11 cellular contexts compared by ENCODE assay signal in genomic region chr1:14939527-14940284, GRCh38.
DNase-seq lines count a peak whose midpoint lies in the region; ATAC-seq and TF ChIP-seq lines count a peak whose summit lies in the region.
"Had no signal": no experiment of that assay in that cellular context is flagged by ENCODE, and none has a peak within 500 bp of the region (broad histone marks: within the 10 kb centered on the region; RNA-seq: fewer than 3 reads in every experiment).

No MANE protein-coding gene starts in this region.

- DNase-seq in MCF 10A (ENCODE audit: unreplicated experiment): peak; percentile 24
- DNase-seq in breast epithelium (ENCODE audit: low spot score in 2 of 2): no peak
- DNase-seq in WTC11 (ENCODE audit: low spot score): no peak
- peak; percentile 57 for DNase-seq in glomerular visceral epithelial cell (ENCODE audit: extremely low spot score)
- no peak for DNase-seq in suprapubic skin (ENCODE audit: low spot score in 2 of 2)
- DNase-seq in NCI-H1694 treated with DMSO at 0.1 percent for 48 hours (lab: John Stamatoyannopoulos, UW): no peak
- no peak for DNase-seq in NCI-H2081 treated with DMSO at 0.1 percent for 48 hours (lab: John Stamatoyannopoulos, UW)
- DNase-seq: left cardiac atrium; NK-92 treated with Interleukin-12 subunit alpha and Interleukin-12 subunit beta, amount 100 ng/mL, for 24 hours had no signal

- H3K4me1 Mint-ChIP-seq in MCF 10A (ENCODE audit: insufficient read depth, unreplicated experiment) (no peaks in the 10 kb centered on the region), WTC11 (peaks cover 41% of the 10 kb centered on the region)

- no peak overlapping the region for H3K27ac Mint-ChIP-seq in MCF 10A (ENCODE audit: low read depth, unreplicated experiment)
- H3K27ac Mint-ChIP-seq in WTC11: no peak overlapping the region

- H3K27me3 Mint-ChIP-seq in MCF 10A (ENCODE audit: insufficient read depth, unreplicated experiment) (no peaks in the 10 kb centered on the region), WTC11 (ENCODE audit: low read depth) (no peaks in the 10 kb centered on the region)

- H3K4me3 ChIP-seq in breast epithelium: no peak overlapping the region
- no peak overlapping the region for H3K4me3 ChIP-seq in suprapubic skin
- H3K4me3 ChIP-seq: A549 had no signal

- ATAC-seq in WTC11 (peak; percentile 49), GM18909 (IDR thresholded peaks at IDR 0.05; ENCODE audit: poor library complexity, unreplicated experiment) (no peak)

- WGBS in suprapubic skin: 61% methylated on average over 6 of the region's 9 CpGs

- no peaks in the 10 kb centered on the region for H3K9me3 Mint-ChIP-seq in MCF 10A (ENCODE audit: unreplicated experiment)
- H3K9me3 Mint-ChIP-seq in WTC11: no peaks in the 10 kb centered on the region

- peaks cover 4 to 9% of the 10 kb centered on the region in 2 donors for H3K4me1 ChIP-seq in breast epithelium
- peaks cover 42% of the 10 kb centered on the region for H3K4me1 ChIP-seq in suprapubic skin
- H3K4me1 ChIP-seq: A549 had no signal

- H3K27me3 ChIP-seq in breast epithelium (no peaks in the 10 kb centered on the region), suprapubic skin (no peaks in the 10 kb centered on the region)

- intact Hi-C loops in MCF 10A (cut with micrococcal nuclease) (no loop called here), breast epithelium (cut with DNase I; ENCODE audit: low total_unique reads) (no loop called here)

- H3K9me3 ChIP-seq in breast epithelium (no peaks in the 10 kb centered on the region), suprapubic skin (no peaks in the 10 kb centered on the region)
- H3K9me3 ChIP-seq: A549 had no signal

- TF ChIP-seq CTCF in MCF 10A (IDR thresholded peaks at IDR 0.05; ENCODE audit: unreplicated experiment): no peak
- no peak for TF ChIP-seq CTCF in breast epithelium (IDR thresholded peaks at IDR 0.05)
- no peak for TF ChIP-seq CTCF in WTC11 (IDR thresholded peaks at IDR 0.05)
- no peak for TF ChIP-seq CTCF in suprapubic skin (IDR thresholded peaks at IDR 0.05)

- TF ChIP-seq EP300 in suprapubic skin (IDR thresholded peaks at IDR 0.05): no peak

- POLR2A ChIA-PET in MCF 10A (lab: Yijun Ruan, JAX): interaction anchor here (1.1 to 1.3 kb wide), 2 partner anchors 13 to 15 kb away, joined by 3 to 4 read pairs; no protein-coding TSS in a partner anchor
- POLR2A ChIA-PET in WTC11 (lab: Charles Lee): no interaction called here

- no peaks in the 10 kb centered on the region for H3K36me3 ChIP-seq in breast epithelium
- no peaks in the 10 kb centered on the region for H3K36me3 ChIP-seq in suprapubic skin

- H3K4me3 Mint-ChIP-seq in MCF 10A (ENCODE audit: unreplicated experiment): no peak overlapping the region
- no peak overlapping the region for H3K4me3 Mint-ChIP-seq in WTC11

- H3K36me3 Mint-ChIP-seq in MCF 10A (ENCODE audit: insufficient read depth, unreplicated experiment): no peaks in the 10 kb centered on the region
- no peaks in the 10 kb centered on the region for H3K36me3 Mint-ChIP-seq in WTC11

- TF ChIP-seq POLR2A in breast epithelium (IDR thresholded peaks at IDR 0.05): no peak
- no peak for TF ChIP-seq POLR2A in suprapubic skin (IDR thresholded peaks at IDR 0.05)

- BruUV-seq in MCF 10A (replicated peaks; lab: Mats Ljungman, UMichigan): no TSS peak

- peak overlapping the region in 1 of 2 donors; percentile 40 for H3K27ac ChIP-seq in breast epithelium
- peak overlapping the region; percentile 81 for H3K27ac ChIP-seq in suprapubic skin
- H3K27ac ChIP-seq: A549 had no signal

- CTCF ChIA-PET in MCF 10A (lab: Yijun Ruan, JAX) (interaction anchor here (1.3 kb wide), 1 partner anchor 24 kb away, joined by 3 read pairs; no protein-coding TSS in a partner anchor), WTC11 (lab: Charles Lee) (interaction anchor here (1.2 to 1.4 kb wide), 2 partner anchors 107 to 161 kb away, joined by 3 read pairs; no protein-coding TSS in a partner anchor)

TF ChIP-seq in WTC11, 78 proteins besides CTCF, POLR2A, EP300 and RAD21:
- TF ChIP-seq USF2 (CRISPR knock-in tag; IDR thresholded peaks at IDR 0.05) (peak; percentile 81), ERG (CRISPR knock-in tag; IDR thresholded peaks at IDR 0.05) (no peak), NFYB (CRISPR knock-in tag; conservative IDR thresholded peaks at IDR 0.05; ENCODE audit: low read depth) (peak; percentile 48; the same call in 1 of the 2 replicates), EMX1 (CRISPR knock-in tag; IDR thresholded peaks at IDR 0.05) (no peak), FOXJ3 (CRISPR knock-in tag; IDR thresholded peaks at IDR 0.05; ENCODE audit: borderline replicate concordance) (no peak)
- TF ChIP-seq, protein P1, sequence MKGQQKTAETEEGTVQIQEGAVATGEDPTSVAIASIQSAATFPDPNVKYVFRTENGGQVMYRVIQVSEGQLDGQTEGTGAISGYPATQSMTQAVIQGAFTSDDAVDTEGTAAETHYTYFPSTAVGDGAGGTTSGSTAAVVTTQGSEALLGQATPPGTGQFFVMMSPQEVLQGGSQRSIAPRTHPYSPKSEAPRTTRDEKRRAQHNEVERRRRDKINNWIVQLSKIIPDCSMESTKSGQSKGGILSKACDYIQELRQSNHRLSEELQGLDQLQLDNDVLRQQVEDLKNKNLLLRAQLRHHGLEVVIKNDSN (CRISPR knock-in tag; IDR thresholded peaks at IDR 0.05): peak; percentile 71

Comparison
In these comparisons a context has a peak if more than half of its experiments do, and no peak if none do; other contexts are left out.
1. DNase-seq: peak in MCF 10A (single experiment) and glomerular visceral epithelial cell (single experiment); none in breast epithelium (0 of 2), WTC11 (single experiment), suprapubic skin (0 of 2), NCI-H1694 treated with DMSO at 0.1 percent for 48 hours (single experiment) and NCI-H2081 treated with DMSO at 0.1 percent for 48 hours (single experiment).